ENCODE assay signal across 11 cellular contexts in the genomic region with DNA sequence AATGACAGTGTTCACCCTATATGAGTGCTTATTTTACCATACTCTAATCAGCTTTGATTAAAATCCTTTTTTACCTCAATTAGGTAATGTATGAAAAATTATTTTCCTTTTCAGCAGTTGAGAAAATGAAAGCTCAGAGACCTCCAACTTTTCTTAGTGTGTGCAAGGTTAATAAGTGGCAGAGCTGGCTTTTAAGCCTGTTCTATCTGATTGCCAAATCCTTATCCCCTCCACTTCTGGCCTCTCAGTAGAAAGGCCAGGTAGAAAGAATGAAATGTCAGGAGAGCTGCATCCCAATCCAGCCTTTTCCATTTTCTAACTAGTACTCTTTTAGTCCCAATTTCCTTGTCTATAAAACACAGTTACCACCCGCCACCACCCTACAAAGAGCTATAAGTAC.
"Had no signal": no experiment of that assay in that cellular context is flagged by ENCODE, and none has a peak within 500 bp of the region (broad histone marks: within the 10 kb centered on the region; RNA-seq: fewer than 3 reads in every experiment).

No MANE protein-coding gene starts in this region.

- ATAC-seq: GM23338, HCT116 had no signal

- H3K27ac ChIP-seq: GM23248 had no signal

- H3K36me3 ChIP-seq: HAP-1 had no signal

- H3K4me3 ChIP-seq: GM23248, GM23338, HAP-1 had no signal

- DNase-seq: GM23248, GOT3, H7, H9, HCEC 1CT, HFFc6 had no signal

- H3K9me3 ChIP-seq: HAP-1 had no signal

- H3K4me1 ChIP-seq: HAP-1 had no signal

- FAIRE-seq: H1, H54 had no signal
